In genomic region chr15:34793071-34793470, GRCh38 we compare ENCODE assay signal across 19 cellular contexts. TPM values are rescaled to one million over a fixed set of nuclear protein-coding genes. Genes with fewer than 3 reads are reported as not detected.
DNase-seq lines count a peak whose midpoint lies in the region; ATAC-seq and TF ChIP-seq lines count a peak whose summit lies in the region.
"Had no signal": no experiment of that assay in that cellular context is flagged by ENCODE, and none has a peak within 500 bp of the region (broad histone marks: within the 10 kb centered on the region; RNA-seq: fewer than 3 reads in every experiment).

No MANE protein-coding gene starts in this region.

- H3K4me1 ChIP-seq in right atrium auricular region (no peaks in the 10 kb centered on the region), iPS-20b (ENCODE audit: insufficient read depth, low read length) (peaks cover 3% of the 10 kb centered on the region), trophoblast cell (ENCODE audit: control insufficient read depth in 1 of 2, insufficient read depth in 2 of 2, low read length in 2 of 2) (peaks cover 17 to 19% of the 10 kb centered on the region in 2 experiments)
- H3K4me1 ChIP-seq: HAP-1 had no signal

- intact Hi-C loops in left ventricle myocardium superior (cut with micrococcal nuclease) = loop anchor here (10.0 kb wide), 1 partner anchor 78 kb away; no protein-coding TSS in a partner anchor

- H3K14ac ChIP-seq in trophoblast cell (ENCODE audit: low read length) = peak overlapping the region; percentile 75

- TF ChIP-seq CTCF in right atrium auricular region (IDR thresholded peaks at IDR 0.05) = no peak

- H3K27me3 ChIP-seq in right atrium auricular region = no peaks in the 10 kb centered on the region
- peaks cover 37% of the 10 kb centered on the region for H3K27me3 ChIP-seq in iPS-20b (ENCODE audit: insufficient read depth, low read length)
- H3K27me3 ChIP-seq in trophoblast cell (ENCODE audit: insufficient read depth, low read length) = no peaks in the 10 kb centered on the region

- DNase-seq in right atrium auricular region (ENCODE audit: low spot score) (no peak), left ventricle myocardium superior (no peak), trophoblast cell (no peak), NCI-H69 (lab: John Stamatoyannopoulos, UW) (no peak)
- DNase-seq: C1 segment of cervical spinal cord, GDM1, NCI-H1105 treated with DMSO at 0.1 percent for 48 hours, NCI-H1694 treated with DMSO at 0.1 percent for 48 hours, NCI-H226, NCI-H526, SIG-M5 had no signal

- peak overlapping the region; percentile 79 for H3K18ac ChIP-seq in trophoblast cell (ENCODE audit: low read length)

- no peak overlapping the region for H2BK120ac ChIP-seq in trophoblast cell (ENCODE audit: insufficient read depth, low read length, poor library complexity)

- peak overlapping the region; percentile 61 for H3K4me2 ChIP-seq in trophoblast cell (ENCODE audit: low read length)
- H3K4me2 ChIP-seq: A549 had no signal

- H3K9me3 ChIP-seq in right atrium auricular region (no peaks in the 10 kb centered on the region), iPS-20b (ENCODE audit: insufficient read depth, low read depth, low read length) (no peaks in the 10 kb centered on the region), trophoblast cell (ENCODE audit: insufficient read depth, low read depth, low read length) (no peaks in the 10 kb centered on the region)
- H3K9me3 ChIP-seq: A549, HAP-1 had no signal

- peak overlapping the region; percentile 57 to 68 for H3K4me3 ChIP-seq in right atrium auricular region
- peak overlapping the region; percentile 39; the same call in 1 of the 2 replicates for H3K4me3 ChIP-seq in iPS-20b (ENCODE audit: low read length)
- peak overlapping the region; percentile 71 for H3K4me3 ChIP-seq in trophoblast cell (ENCODE audit: low read depth, low read length)
- H3K4me3 ChIP-seq: A549, HAP-1 had no signal

- peak overlapping the region; percentile 10 for H4K12ac ChIP-seq in trophoblast cell (ENCODE audit: low read depth, low read length)

- H4K8ac ChIP-seq in trophoblast cell (ENCODE audit: low read depth, low read length) = peak overlapping the region; percentile 59

- no peak overlapping the region for H2AFZ ChIP-seq in trophoblast cell (ENCODE audit: insufficient read depth, low read length, poor library complexity)

- peak overlapping the region; percentile 59 for H2BK5ac ChIP-seq in trophoblast cell (ENCODE audit: low read depth, low read length, poor library complexity)

- H3K4ac ChIP-seq in trophoblast cell (ENCODE audit: low read depth, low read length) = peak overlapping the region; percentile 2

- H3K79me2 ChIP-seq in trophoblast cell (ENCODE audit: control insufficient read depth, insufficient read depth, low read length, poor library complexity) = peaks cover 27% of the 10 kb centered on the region

- H3K79me1 ChIP-seq in trophoblast cell (ENCODE audit: low read length) = peaks cover 39% of the 10 kb centered on the region

- H3K23ac ChIP-seq in trophoblast cell (ENCODE audit: low read length) = no peak overlapping the region

- H3K36me3 ChIP-seq in right atrium auricular region (peaks cover 47% of the 10 kb centered on the region), iPS-20b (ENCODE audit: insufficient read depth, low read depth, low read length) (peaks cover 41% of the 10 kb centered on the region), trophoblast cell (ENCODE audit: control insufficient read depth in 1 of 2, insufficient read depth in 2 of 2, low read length in 2 of 2) (peaks cover 24 to 40% of the 10 kb centered on the region in 2 experiments)
- H3K36me3 ChIP-seq: HAP-1 had no signal

- ATAC-seq in left ventricle myocardium superior (no peak), GM21423 (IDR thresholded peaks at IDR 0.05; ENCODE audit: unreplicated experiment) (no peak), GM18873 (IDR thresholded peaks at IDR 0.05; ENCODE audit: low FRiP score, unreplicated experiment) (no peak), HG03025 (IDR thresholded peaks at IDR 0.05; ENCODE audit: low FRiP score, unreplicated experiment) (no peak)
- ATAC-seq: A549 had no signal

- WGBS in trophoblast cell (ENCODE audit: extremely low coverage, insufficient coverage, insufficient read length) = no CpG with 5 or more reads among the region's 9 CpGs

- no peak overlapping the region for H3K9ac ChIP-seq in iPS-20b (ENCODE audit: low read depth, low read length)
- peak overlapping the region; percentile 83 for H3K9ac ChIP-seq in trophoblast cell (ENCODE audit: low read length)

- H3K27ac ChIP-seq in right atrium auricular region (peak overlapping the region; percentile 85 to 95), iPS-20b (ENCODE audit: low read length) (no peak overlapping the region), trophoblast cell (ENCODE audit: low read depth, low read length) (peak overlapping the region; percentile 78)
- H3K27ac ChIP-seq: A549 had no signal

- no peak overlapping the region for H2BK12ac ChIP-seq in trophoblast cell (ENCODE audit: low read length)

- H2AK5ac ChIP-seq in trophoblast cell (ENCODE audit: low read length) = no peak overlapping the region

- peak overlapping the region; percentile 76 for H4K91ac ChIP-seq in trophoblast cell (ENCODE audit: low read depth, low read length)

RNA-seq across cellular contexts. Expression of gene ACTC1, which starts 2.3 kb away (rescaled TPM):
- total RNA-seq in right atrium auricular region (over 10,000 TPM in 1 of 2 donors, 1,000 to 10,000 TPM in 1; 8,662 to 10,302 TPM), left ventricle myocardium superior (14,086 TPM)
- polyA plus RNA-seq in trophoblast cell (2013) = 2,818 and 2,928 TPM in 2 replicates
- total RNA-seq: HT-29 had no signal
- polyA plus RNA-seq: IgD-negative memory B cell had no signal

RNA-seq across cellular contexts. Expression of gene GJD2, which starts 38.3 kb away (rescaled TPM):
- total RNA-seq in right atrium auricular region (10 to 100 TPM; 13.6 to 42.3 TPM), left ventricle myocardium superior (not detected)
- polyA plus RNA-seq in trophoblast cell (2013) = 8.7 and 9.7 TPM in 2 replicates
- total RNA-seq: HT-29 had no signal
- polyA plus RNA-seq: A549, IgD-negative memory B cell had no signal

Comparison
In these comparisons a context has a peak if more than half of its experiments do, and no peak if none do; other contexts are left out.
1. RNA of gene GJD2, which starts 38.3 kb away (total RNA-seq): 13.6 to 42.3 TPM in right atrium auricular region; not detected in left ventricle myocardium superior (single experiment); every median in the first group is over 10 times any median in the second.
2. Peak in every context shown above with its lines, with median percentiles within 50 percentile points of each other: H3K4me3 ChIP-seq.